In genomic region chr2:69616755-69617154, GRCh38 we compare ENCODE assay signal across 1 cellular context.
TF ChIP-seq lines count a peak whose summit lies in the region.

No MANE protein-coding gene starts in this region.

TF ChIP-seq in GM23338, 12 proteins besides CTCF, POLR2A, EP300 and RAD21 (continued from another document):
- no peak for TF ChIP-seq ZNF462 (CRISPR knock-in tag; IDR thresholded peaks at IDR 0.05)
- no peak for TF ChIP-seq REST (IDR thresholded peaks at IDR 0.05; ENCODE audit: unreplicated experiment)
- no peak for TF ChIP-seq CREB1 (CRISPR knock-in tag; IDR thresholded peaks at IDR 0.05; ENCODE audit: low read depth)
